Comparison of ENCODE assay signal across 22 cellular contexts in the genomic region with DNA sequence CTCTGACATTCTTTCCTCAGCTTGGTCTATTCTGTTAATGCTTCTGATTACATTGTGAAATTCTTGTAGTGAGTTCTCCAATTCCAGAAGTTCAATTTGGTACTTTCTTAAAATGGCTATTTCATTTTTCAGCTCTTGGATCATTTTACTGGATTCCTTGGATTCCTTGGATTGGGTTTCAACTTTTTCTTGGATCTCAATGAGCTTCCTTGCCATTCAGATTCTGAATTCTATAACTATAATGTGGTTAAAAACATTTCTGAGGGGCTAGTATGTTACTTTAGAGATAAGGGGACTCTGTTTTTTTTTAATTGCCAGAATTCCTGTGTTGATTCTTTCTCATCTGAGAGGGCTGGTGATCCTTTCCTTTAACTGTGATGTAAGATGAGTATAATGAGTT.
DNase-seq lines count a peak whose midpoint lies in the region; ATAC-seq and TF ChIP-seq lines count a peak whose summit lies in the region.
"Had no signal": no experiment of that assay in that cellular context is flagged by ENCODE, and none has a peak within 500 bp of the region (broad histone marks: within the 10 kb centered on the region; RNA-seq: fewer than 3 reads in every experiment).

No MANE protein-coding gene starts in this region.

- no peaks in the 10 kb centered on the region for H3K79me2 ChIP-seq in osteoblast (ENCODE audit: insufficient read depth, low read length)

- no peak for TF ChIP-seq CTCF in astrocyte of the cerebellum (IDR thresholded peaks at IDR 0.05; ENCODE audit: low read depth, low read length, missing control alignments)
- no peak for TF ChIP-seq CTCF in astrocyte of the spinal cord (IDR thresholded peaks at IDR 0.05; ENCODE audit: low read depth, low read length)
- no peak for TF ChIP-seq CTCF in osteoblast (IDR thresholded peaks at IDR 0.05; ENCODE audit: extremely low read depth, low read depth, low read length)

- no peaks in the 10 kb centered on the region for H3K36me3 ChIP-seq in osteoblast (ENCODE audit: insufficient read depth, low read length)
- H3K36me3 ChIP-seq: BE2C, BLaER1 had no signal

- peak; percentile 62 for DNase-seq in NCI-H226
- peak; percentile 15 for DNase-seq in astrocyte of the cerebellum (ENCODE audit: low read depth)
- DNase-seq in astrocyte of the spinal cord (ENCODE audit: low read depth, low spot score): peak; percentile 17
- peak; percentile 47 for DNase-seq in osteoblast (ENCODE audit: insufficient read length, low spot score, missing footprints)
- DNase-seq in activated naive CD4-positive, alpha-beta T cell (lab: John Stamatoyannopoulos, UW): no peak
- DNase-seq in activated gamma-delta T cell (lab: John Stamatoyannopoulos, UW): no peak
- DNase-seq in DMS53 (lab: John Stamatoyannopoulos, UW): no peak
- DNase-seq: 8988T; ACHN; BE2C; C1 segment of cervical spinal cord; CD4-positive, alpha-beta memory T cell; CD4-positive, CD25-positive, alpha-beta regulatory T cell; CD8-positive, alpha-beta memory T cell; COR-L47; DMS79; DND-41; EL; GDM1 had no signal

- no peaks in the 10 kb centered on the region for H3K27me3 ChIP-seq in osteoblast (ENCODE audit: insufficient read depth, low read length)
- H3K27me3 ChIP-seq: BE2C, BLaER1 had no signal

- no peaks in the 10 kb centered on the region for H4K20me1 ChIP-seq in osteoblast (ENCODE audit: insufficient read depth, low read length)
- H4K20me1 ChIP-seq: BLaER1 had no signal

- no peaks in the 10 kb centered on the region for H3K4me1 ChIP-seq in osteoblast (ENCODE audit: insufficient read depth, low read length)
- H3K4me1 ChIP-seq: BE2C, BLaER1 had no signal

- no peak overlapping the region for H2AFZ ChIP-seq in osteoblast (ENCODE audit: low read length)

- no peak for ATAC-seq in GM21526 (IDR thresholded peaks at IDR 0.05; ENCODE audit: low FRiP score, unreplicated experiment)
- ATAC-seq: GM12878 had no signal

- no peak overlapping the region for H3K27ac ChIP-seq in osteoblast (ENCODE audit: low read depth, low read length)
- H3K27ac ChIP-seq: BLaER1 had no signal

- no peak overlapping the region for H3K4me2 ChIP-seq in osteoblast (ENCODE audit: insufficient read depth, low read length)
- H3K4me2 ChIP-seq: BLaER1 had no signal

- in situ Hi-C loops in astrocyte of the cerebellum (cut with HindIII; ENCODE audit: low sequenced_read_pairs): no loop called here
- in situ Hi-C loops in astrocyte of the spinal cord (cut with HindIII; ENCODE audit: low sequenced_read_pairs): no loop called here

- H3K4me3 ChIP-seq in astrocyte of the cerebellum (ENCODE audit: low read depth, low read length) (no peak overlapping the region), astrocyte of the spinal cord (ENCODE audit: low read depth, low read length) (no peak overlapping the region), osteoblast (ENCODE audit: insufficient read depth, low read length) (no peak overlapping the region)
- H3K4me3 ChIP-seq: BLaER1, GM12878 had no signal

- H3K9me3 ChIP-seq in osteoblast (ENCODE audit: low read depth, low read length): peaks cover 8% of the 10 kb centered on the region
- H3K9me3 ChIP-seq: BE2C, BLaER1 had no signal

Comparison
In these comparisons a context has a peak if more than half of its experiments do, and no peak if none do; other contexts are left out.
1. DNase-seq: peak in NCI-H226 (single experiment), astrocyte of the cerebellum (single experiment), astrocyte of the spinal cord (single experiment) and osteoblast (single experiment); none in activated naive CD4-positive, alpha-beta T cell (0 of 4), activated gamma-delta T cell (single experiment) and DMS53 (single experiment).